Comparison of ENCODE assay signal across 11 cellular contexts in the genomic region with DNA sequence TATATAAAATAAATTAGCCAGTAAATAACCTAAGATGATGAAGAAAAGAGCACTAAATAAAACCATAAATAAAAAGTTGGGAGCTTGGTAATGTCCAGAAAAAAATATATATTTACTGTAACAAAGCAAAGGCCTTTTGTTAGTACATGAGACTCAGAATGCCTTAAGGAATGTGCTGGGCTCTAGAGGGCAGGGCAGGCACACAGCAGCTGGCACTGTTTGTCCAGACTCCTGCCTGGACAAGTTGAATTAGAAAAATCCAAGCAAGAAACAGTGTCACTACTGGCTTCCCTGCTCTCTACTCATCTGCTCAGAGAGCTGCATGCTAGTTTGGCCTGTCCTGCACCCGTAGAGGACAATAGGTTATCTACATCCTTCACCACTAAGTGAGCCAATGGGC.
DNase-seq lines count a peak whose midpoint lies in the region; ATAC-seq and TF ChIP-seq lines count a peak whose summit lies in the region.
"Had no signal": no experiment of that assay in that cellular context is flagged by ENCODE, and none has a peak within 500 bp of the region (broad histone marks: within the 10 kb centered on the region; RNA-seq: fewer than 3 reads in every experiment).

No MANE protein-coding gene starts in this region.

- TF ChIP-seq CTCF in 22Rv1 (IDR thresholded peaks at IDR 0.05) (peak; percentile 42), GM12873 (IDR thresholded peaks at IDR 0.05; ENCODE audit: insufficient read depth, low read depth, low read length, missing control alignments) (peak; percentile 9)

- H3K27ac ChIP-seq in 22Rv1 = no peak overlapping the region
- H3K27ac ChIP-seq: HL-60, suprapubic skin had no signal

- DNase-seq in SW480 (ENCODE audit: low spot score) (peak; percentile 42), foreskin melanocyte (peak; percentile 24), islet precursor cell (no peak)
- DNase-seq in activated CD4-positive, CD25-positive, alpha-beta regulatory T cell (lab: John Stamatoyannopoulos, UW) = no peak
- no peak for DNase-seq in activated CD4-positive, alpha-beta T cell treated with anti-CD3 and anti-CD28 coated beads, Interleukin-2, amount 50 U/mL, for 48 hours
- DNase-seq: NCI-H526 treated with DMSO at 0.1 percent for 48 hours had no signal

- ATAC-seq in HG03175 (IDR thresholded peaks at IDR 0.05; ENCODE audit: unreplicated experiment) = no peak

Comparison
In these comparisons a context has a peak if more than half of its experiments do, and no peak if none do; other contexts are left out.
1. DNase-seq: peak in SW480 (single experiment) and foreskin melanocyte (single experiment); none in islet precursor cell (single experiment), activated CD4-positive, CD25-positive, alpha-beta regulatory T cell (0 of 4) and activated CD4-positive, alpha-beta T cell treated with anti-CD3 and anti-CD28 coated beads, Interleukin-2, amount 50 U/mL, for 48 hours (0 of 2).